28 cellular contexts compared by ENCODE assay signal in the genomic region with DNA sequence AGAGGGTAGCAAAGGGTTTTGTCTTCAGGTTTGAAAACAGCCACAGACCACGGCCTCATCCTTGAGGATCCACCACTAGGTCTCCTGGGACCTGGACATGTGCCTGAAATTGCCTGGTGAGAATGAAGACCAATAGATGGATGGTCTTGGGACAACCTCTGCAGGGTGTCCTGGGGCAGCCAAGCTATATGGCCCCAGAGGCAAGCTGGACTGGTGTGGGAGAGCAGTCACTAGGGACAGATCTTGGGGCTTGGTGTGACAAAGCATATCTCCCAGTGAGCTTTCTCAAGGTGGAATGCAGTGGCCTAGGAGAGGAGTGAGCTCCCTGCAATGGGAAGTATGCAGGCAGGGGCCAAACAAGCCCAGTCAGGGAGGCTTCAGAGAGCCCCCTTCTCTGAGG. TPM values are rescaled to one million over a fixed set of nuclear protein-coding genes. Genes with fewer than 3 reads are reported as not detected.
"Had no signal": no experiment of that assay in that cellular context is flagged by ENCODE, and none has a peak within 500 bp of the region (broad histone marks: within the 10 kb centered on the region; RNA-seq: fewer than 3 reads in every experiment).

No MANE protein-coding gene starts in this region.

- H3K4me3 Mint-ChIP-seq: activated CD4-positive, alpha-beta T cell treated with anti-CD3 and anti-CD28 coated beads for 36 hours; activated naive CD4-positive, alpha-beta T cell treated with anti-CD3 and anti-CD28 coated beads, Interleukin-2, amount 50 U/mL, for 24 hours; naive thymus-derived CD8-positive, alpha-beta T cell; neural crest cell; stimulated activated naive B cell treated with anti-CD40 and anti-IgM and Interleukin-4, amounts not matched to agents 10 μg/mL and 1 μg/mL and 100 μg/mL, for 72 hours; T-helper 2 cell treated with Interferon-gamma antibody and Interleukin-4, amounts not matched to agents 5 μg/mL and 100 μg/mL, for 36 hours had no signal

- H3K4me1 ChIP-seq: pancreas had no signal

- H3K9me3 ChIP-seq: body of pancreas, heart left ventricle, lower lobe of right lung, pancreas, right atrium auricular region, stomach, thyroid gland had no signal

- H3K36me3 Mint-ChIP-seq: activated naive CD4-positive, alpha-beta T cell treated with anti-CD3 and anti-CD28 coated beads, Interleukin-2, amount 50 U/mL, for 24 hours; naive thymus-derived CD8-positive, alpha-beta T cell; stimulated activated naive B cell treated with anti-CD40 and anti-IgM and Interleukin-4, amounts not matched to agents 10 μg/mL and 1 μg/mL and 100 μg/mL, for 72 hours had no signal

- H3K36me3 ChIP-seq: heart left ventricle, lower lobe of right lung, pancreas, right atrium auricular region, stomach, thyroid gland had no signal

- H3K27ac Mint-ChIP-seq: activated CD4-positive, alpha-beta T cell treated with anti-CD3 and anti-CD28 coated beads for 36 hours; activated naive CD4-positive, alpha-beta T cell treated with anti-CD3 and anti-CD28 coated beads, Interleukin-2, amount 50 U/mL, for 24 hours; stimulated activated naive B cell treated with anti-CD40 and anti-IgM and Interleukin-4, amounts not matched to agents 10 μg/mL and 1 μg/mL and 100 μg/mL, for 72 hours; T-helper 2 cell treated with Interferon-gamma antibody and Interleukin-4, amounts not matched to agents 5 μg/mL and 100 μg/mL, for 36 hours had no signal

- H3K27me3 ChIP-seq: body of pancreas, heart left ventricle, pancreas, right atrium auricular region, stomach, thyroid gland had no signal

- DNase-seq: activated CD4-positive, alpha-beta T cell treated with anti-CD3 and anti-CD28 coated beads for 36 hours; activated CD4-positive, CD25-positive, alpha-beta regulatory T cell; activated gamma-delta T cell; anterior cingulate cortex; body of pancreas; cerebellar nuclear complex; foreskin fibroblast; lower lobe of right lung; mesenchymal stem cell; naive thymus-derived CD8-positive, alpha-beta T cell; nucleus accumbens; stimulated activated CD4-positive, alpha-beta T cell treated with anti-CD3 and anti-CD28 coated beads, Interleukin-15, amount 100 ng/mL, for 24 hours; stimulated activated CD4-positive, alpha-beta T cell treated with anti-CD3 and anti-CD28 coated beads, Interleukin-2, amount 100 ng/mL, for 24 hours; stimulated activated naive B cell treated with anti-CD40 and anti-IgM and Interleukin-4, amounts not matched to agents 10 μg/mL and 1 μg/mL and 100 μg/mL, for 72 hours; stomach; T-helper 1 cell; thyroid gland had no signal

- H3K9me3 Mint-ChIP-seq: activated naive CD4-positive, alpha-beta T cell treated with anti-CD3 and anti-CD28 coated beads, Interleukin-2, amount 50 U/mL, for 24 hours; naive thymus-derived CD8-positive, alpha-beta T cell; neural crest cell; stimulated activated naive B cell treated with anti-CD40 and anti-IgM and Interleukin-4, amounts not matched to agents 10 μg/mL and 1 μg/mL and 100 μg/mL, for 72 hours; T-helper 2 cell treated with Interferon-gamma antibody and Interleukin-4, amounts not matched to agents 5 μg/mL and 100 μg/mL, for 36 hours had no signal

- H3K27ac ChIP-seq: body of pancreas, coronary artery, lower lobe of right lung, pancreas, right atrium auricular region, stomach, thyroid gland had no signal

- H3K27me3 Mint-ChIP-seq: activated CD4-positive, alpha-beta T cell treated with anti-CD3 and anti-CD28 coated beads for 36 hours; activated naive CD4-positive, alpha-beta T cell treated with anti-CD3 and anti-CD28 coated beads, Interleukin-2, amount 50 U/mL, for 24 hours; stimulated activated naive B cell treated with anti-CD40 and anti-IgM and Interleukin-4, amounts not matched to agents 10 μg/mL and 1 μg/mL and 100 μg/mL, for 72 hours had no signal

- H3K4me3 ChIP-seq: body of pancreas, coronary artery, heart left ventricle, lower lobe of right lung, pancreas, right atrium auricular region, smooth muscle cell, stomach, thyroid gland had no signal

- ATAC-seq: activated CD4-positive, alpha-beta T cell treated with anti-CD3 and anti-CD28 coated beads for 36 hours; body of pancreas; esophagus mucosa; heart left ventricle; left lobe of liver; lower lobe of right lung; naive thymus-derived CD8-positive, alpha-beta T cell; pancreas; stimulated activated naive B cell treated with anti-CD40 and anti-IgM and Interleukin-4, amounts not matched to agents 10 μg/mL and 1 μg/mL and 100 μg/mL, for 72 hours had no signal

RNA-seq across cellular contexts. Expression of a gene that starts 13.6 kb away (rescaled TPM):
- total RNA-seq: activated CD4-positive, alpha-beta T cell treated with anti-CD3 and anti-CD28 coated beads for 36 hours; body of pancreas; endothelial cell of umbilical vein; neural crest cell had no signal
- polyA plus RNA-seq: naive thymus-derived CD8-positive, alpha-beta T cell had no signal

RNA-seq across cellular contexts. Expression of a gene that starts 22.4 kb away (rescaled TPM):
- total RNA-seq: naive thymus-derived CD8-positive, alpha-beta T cell had no signal
